Comparison of ENCODE assay signal across 14 cellular contexts in the genomic region with DNA sequence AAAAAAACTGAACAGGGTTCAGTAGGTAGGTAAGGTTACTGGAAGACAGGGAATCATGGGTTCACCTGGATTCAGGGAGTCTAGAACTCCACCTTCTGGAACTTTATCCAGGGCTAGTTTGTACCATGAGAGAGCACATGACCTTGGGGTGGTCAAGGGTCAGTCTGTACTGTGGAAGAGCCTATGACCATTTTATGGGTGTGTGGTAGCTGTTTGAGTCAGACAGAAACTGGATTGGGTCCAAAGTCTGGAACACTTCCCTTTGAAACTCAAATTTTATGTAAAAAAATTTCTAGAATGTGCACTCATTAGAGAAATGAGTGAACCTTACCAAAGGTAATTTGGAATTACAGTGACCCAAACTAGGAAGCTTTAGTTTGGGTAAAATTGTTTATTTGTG.
DNase-seq lines count a peak whose midpoint lies in the region; ATAC-seq, FAIRE-seq and TF ChIP-seq lines count a peak whose summit lies in the region.
"Had no signal": no experiment of that assay in that cellular context is flagged by ENCODE, and none has a peak within 500 bp of the region (broad histone marks: within the 10 kb centered on the region; RNA-seq: fewer than 3 reads in every experiment).

No MANE protein-coding gene starts in this region.

- no peaks in the 10 kb centered on the region for H3K36me3 Mint-ChIP-seq in MCF 10A (ENCODE audit: insufficient read depth, unreplicated experiment)

- TF ChIP-seq POLR2A in breast epithelium (IDR thresholded peaks at IDR 0.05), result no peak
- TF ChIP-seq POLR2A in GM12892 (IDR thresholded peaks at IDR 0.05; ENCODE audit: low read depth, low read length), result no peak

- POLR2A ChIA-PET in MCF 10A (lab: Yijun Ruan, JAX), result interaction anchor here (0.9 kb wide), 1 partner anchor 9 kb away, joined by 3 read pairs; no protein-coding TSS in a partner anchor

- H3K4me1 Mint-ChIP-seq in MCF 10A (ENCODE audit: insufficient read depth, unreplicated experiment), result peaks cover 7% of the 10 kb centered on the region

- H3K27ac ChIP-seq in breast epithelium (no peak overlapping the region), colonic mucosa (no peak overlapping the region), SJCRH30 (no peak overlapping the region)
- H3K27ac ChIP-seq: A549, body of pancreas, gastroesophageal sphincter, thyroid gland had no signal

- peak overlapping the region; percentile 6 for H3K27ac Mint-ChIP-seq in MCF 10A (ENCODE audit: low read depth, unreplicated experiment)

- peak; percentile 24 for DNase-seq in MCF 10A (ENCODE audit: unreplicated experiment)
- no peak for DNase-seq in breast epithelium (ENCODE audit: low spot score in 2 of 2)
- peak; percentile 28 for DNase-seq in colonic mucosa
- no peak for DNase-seq in GM12892 (ENCODE audit: insufficient read length)
- no peak for DNase-seq in NCI-H526 (lab: John Stamatoyannopoulos, UW)
- DNase-seq in SJCRH30, result no peak
- DNase-seq: body of pancreas, NCI-H1092 treated with DMSO at 0.1 percent for 48 hours, SIG-M5, thyroid gland had no signal

- no peak overlapping the region for H3K4me3 Mint-ChIP-seq in MCF 10A (ENCODE audit: unreplicated experiment)

- H3K4me3 ChIP-seq in breast epithelium (no peak overlapping the region), colonic mucosa (no peak overlapping the region), SJCRH30 (no peak overlapping the region)
- H3K4me3 ChIP-seq: A549, body of pancreas, gastroesophageal sphincter, thyroid gland had no signal

- intact Hi-C loops in MCF 10A (cut with micrococcal nuclease), result no loop called here
- intact Hi-C loops in breast epithelium (cut with DNase I; ENCODE audit: low total_unique reads), result no loop called here
- intact Hi-C loops in colonic mucosa (cut with DNase I), result no loop called here

- H3K9ac ChIP-seq in colonic mucosa (ENCODE audit: low read depth in 2 of 2, low read length in 2 of 2), result no peak overlapping the region

- no peak for TF ChIP-seq CTCF in MCF 10A (IDR thresholded peaks at IDR 0.05; ENCODE audit: unreplicated experiment)
- no peak for TF ChIP-seq CTCF in breast epithelium (IDR thresholded peaks at IDR 0.05)
- no peak for TF ChIP-seq CTCF in colonic mucosa (IDR thresholded peaks at IDR 0.05)

- H3K36me3 ChIP-seq in breast epithelium (no peaks in the 10 kb centered on the region), colonic mucosa (no peaks in the 10 kb centered on the region), SJCRH30 (no peaks in the 10 kb centered on the region)
- H3K36me3 ChIP-seq: gastroesophageal sphincter, thyroid gland had no signal

- no peak for FAIRE-seq in GM12892 (lab: Jason Lieb, UNC)
- FAIRE-seq: A549 had no signal

- CTCF ChIA-PET in MCF 10A (lab: Yijun Ruan, JAX), result interaction anchor here (0.6 to 0.7 kb wide), 2 partner anchors 9 to 1388 kb away, joined by 3 read pairs; no protein-coding TSS in a partner anchor

- no peaks in the 10 kb centered on the region for H3K9me3 ChIP-seq in breast epithelium
- no peaks in the 10 kb centered on the region for H3K9me3 ChIP-seq in colonic mucosa
- H3K9me3 ChIP-seq in SJCRH30 (replicated peaks), result no peaks in the 10 kb centered on the region
- H3K9me3 ChIP-seq: A549, body of pancreas, gastroesophageal sphincter, thyroid gland had no signal

- H3K27me3 ChIP-seq in breast epithelium (no peaks in the 10 kb centered on the region), colonic mucosa (no peaks in the 10 kb centered on the region), SJCRH30 (no peaks in the 10 kb centered on the region)
- H3K27me3 ChIP-seq: body of pancreas, gastroesophageal sphincter, thyroid gland had no signal

- H3K4me1 ChIP-seq in breast epithelium (no peaks in the 10 kb centered on the region), colonic mucosa (no peaks in the 10 kb centered on the region), SJCRH30 (no peaks in the 10 kb centered on the region)
- H3K4me1 ChIP-seq: A549, body of pancreas, gastroesophageal sphincter, thyroid gland had no signal

- ATAC-seq in HG03558 (IDR thresholded peaks at IDR 0.05; ENCODE audit: extremely low read depth, unreplicated experiment) (peak; percentile 54), HG03025 (IDR thresholded peaks at IDR 0.05; ENCODE audit: low FRiP score, unreplicated experiment) (no peak)
- ATAC-seq: A549, body of pancreas, gastroesophageal sphincter had no signal

- H3K9me3 Mint-ChIP-seq in MCF 10A (ENCODE audit: unreplicated experiment), result no peaks in the 10 kb centered on the region

- no TSS peak for BruUV-seq in MCF 10A (replicated peaks; lab: Mats Ljungman, UMichigan)

- H3K27me3 Mint-ChIP-seq in MCF 10A (ENCODE audit: insufficient read depth, unreplicated experiment), result no peaks in the 10 kb centered on the region

Comparison
In these comparisons a context has a peak if more than half of its experiments do, and no peak if none do; other contexts are left out.
1. DNase-seq: peak in MCF 10A (single experiment) and colonic mucosa (single experiment); none in breast epithelium (0 of 2), GM12892 (single experiment), NCI-H526 (0 of 2) and SJCRH30 (0 of 2).